1 cellular context compared by ENCODE assay signal in genomic region chr9:114682846-114683245, GRCh38.
TF ChIP-seq lines count a peak whose summit lies in the region.

No MANE protein-coding gene starts in this region.

TF ChIP-seq in IMR-90, 13 proteins besides CTCF, POLR2A, EP300 and RAD21:
- no peak for TF ChIP-seq CHD1 (IDR thresholded peaks at IDR 0.05; ENCODE audit: low read depth, low read length)
- no peak for TF ChIP-seq FOS (IDR thresholded peaks at IDR 0.05; ENCODE audit: low read depth, low read length)
- no peak for TF ChIP-seq ELK1 (IDR thresholded peaks at IDR 0.05; ENCODE audit: borderline replicate concordance, low read depth, low read length)
- TF ChIP-seq RFX5 (IDR thresholded peaks at IDR 0.05; ENCODE audit: low read depth, low read length): no peak
- TF ChIP-seq CEBPB (IDR thresholded peaks at IDR 0.05; ENCODE audit: low read depth, low read length): no peak
- no peak for TF ChIP-seq USF2 (IDR thresholded peaks at IDR 0.05; ENCODE audit: low read depth, low read length)
- no peak for TF ChIP-seq MXI1 (IDR thresholded peaks at IDR 0.05; ENCODE audit: borderline replicate concordance, low read depth, low read length)
- no peak for TF ChIP-seq NFE2L2 (IDR thresholded peaks at IDR 0.05; ENCODE audit: low read depth, low read length)
- no peak for TF ChIP-seq SMC3 (IDR thresholded peaks at IDR 0.05; ENCODE audit: low read depth, low read length)
- no peak for TF ChIP-seq BHLHE40 (IDR thresholded peaks at IDR 0.05; ENCODE audit: low read depth, low read length)
- no peak for TF ChIP-seq MAFK (IDR thresholded peaks at IDR 0.05; ENCODE audit: low read depth, low read length)
- TF ChIP-seq MAZ (IDR thresholded peaks at IDR 0.05; ENCODE audit: borderline replicate concordance, low read depth, low read length): no peak
- TF ChIP-seq RCOR1 (IDR thresholded peaks at IDR 0.05; ENCODE audit: insufficient replicate concordance, low read length): no peak
